12 cellular contexts compared by ENCODE assay signal in the genomic region with DNA sequence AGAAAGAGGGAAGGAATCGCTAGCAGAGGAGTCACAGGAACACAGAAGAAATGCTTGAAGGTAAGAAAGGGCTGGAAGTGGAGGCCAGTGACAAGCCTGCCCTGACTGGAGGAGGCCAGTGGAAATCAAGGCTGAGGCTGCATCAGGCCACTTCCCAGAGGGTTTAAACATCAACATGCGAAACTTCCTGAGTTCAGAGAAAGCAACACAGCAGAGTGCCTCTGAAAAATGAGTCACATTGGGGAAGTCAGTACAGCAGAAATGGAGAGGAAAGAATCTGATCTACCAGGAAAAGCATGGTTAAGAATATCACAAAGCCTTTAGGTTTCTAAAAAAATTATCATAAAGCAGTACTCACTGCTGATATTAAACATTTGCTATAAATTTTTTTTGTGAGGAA. TPM values are rescaled to one million over a fixed set of nuclear protein-coding genes. Genes with fewer than 3 reads are reported as not detected.
DNase-seq lines count a peak whose midpoint lies in the region; ATAC-seq and TF ChIP-seq lines count a peak whose summit lies in the region.
"Had no signal": no experiment of that assay in that cellular context is flagged by ENCODE, and none has a peak within 500 bp of the region (broad histone marks: within the 10 kb centered on the region; RNA-seq: fewer than 3 reads in every experiment).

No MANE protein-coding gene starts in this region.

- peaks cover 0 to 61% (median 19%) of the 10 kb centered on the region in 9 donors for H3K36me3 ChIP-seq in heart right ventricle

- ATAC-seq in natural killer cell treated with Interleukin-12 subunit alpha and Interleukin-12 subunit beta and Interleukin-15 and Interleukin-18, amount 100 ng/mL, for 72 hours: peak; percentile 35 to 43
- ATAC-seq in natural killer cell: no peak
- peak; percentile 41 for ATAC-seq in activated T-helper 17 cell treated with anti-CD3 and anti-CD28 coated beads, Interleukin-2, amount 50 U/mL, for 72 hours (replicated peaks)
- peak in 6 of 8 donors; percentile 51 to 73 (median 54) for ATAC-seq in heart right ventricle
- ATAC-seq in HG03460 (IDR thresholded peaks at IDR 0.05; ENCODE audit: unreplicated experiment): no peak

- H3K9me3 Mint-ChIP-seq in natural killer cell treated with Interleukin-12 subunit alpha and Interleukin-12 subunit beta and Interleukin-15 and Interleukin-18, amount 100 ng/mL, for 72 hours: no peaks in the 10 kb centered on the region
- no peaks in the 10 kb centered on the region for H3K9me3 Mint-ChIP-seq in natural killer cell
- no peaks in the 10 kb centered on the region for H3K9me3 Mint-ChIP-seq in activated T-helper 17 cell treated with anti-CD3 and anti-CD28 coated beads, Interleukin-2, amount 50 U/mL, for 72 hours
- H3K9me3 Mint-ChIP-seq: mesothelial cell of epicardium had no signal

- no peak overlapping the region for H3K4me3 ChIP-seq in heart right ventricle
- H3K4me3 ChIP-seq: SJCRH30, thoracic aorta had no signal

- H3K4me1 Mint-ChIP-seq in natural killer cell treated with Interleukin-12 subunit alpha and Interleukin-12 subunit beta and Interleukin-15 and Interleukin-18, amount 100 ng/mL, for 72 hours (ENCODE audit: low read depth in 2 of 2): peaks cover 44 to 56% of the 10 kb centered on the region in 2 donors
- peaks cover 6 to 11% of the 10 kb centered on the region in 2 donors for H3K4me1 Mint-ChIP-seq in natural killer cell
- H3K4me1 Mint-ChIP-seq in activated T-helper 17 cell treated with anti-CD3 and anti-CD28 coated beads, Interleukin-2, amount 50 U/mL, for 72 hours: peaks cover 22% of the 10 kb centered on the region
- H3K4me1 Mint-ChIP-seq: mesothelial cell of epicardium had no signal

- WGBS in heart right ventricle, 2 donors: 66 to 81% methylated on average over 2 of the region's 2 CpGs

- H3K36me3 Mint-ChIP-seq in natural killer cell treated with Interleukin-12 subunit alpha and Interleukin-12 subunit beta and Interleukin-15 and Interleukin-18, amount 100 ng/mL, for 72 hours: peaks cover 21% of the 10 kb centered on the region
- peaks cover 14% of the 10 kb centered on the region for H3K36me3 Mint-ChIP-seq in natural killer cell
- peaks cover 88% of the 10 kb centered on the region for H3K36me3 Mint-ChIP-seq in activated T-helper 17 cell treated with anti-CD3 and anti-CD28 coated beads, Interleukin-2, amount 50 U/mL, for 72 hours (ENCODE audit: low read depth)

- H3K27me3 ChIP-seq in heart right ventricle: no peaks in the 10 kb centered on the region
- H3K27me3 ChIP-seq: SJCRH30 had no signal

- H3K4me1 ChIP-seq in heart right ventricle: peaks cover 2 to 48% (median 25%) of the 10 kb centered on the region in 9 donors
- H3K4me1 ChIP-seq: SJCRH30 had no signal

- TF ChIP-seq CTCF in natural killer cell (IDR thresholded peaks at IDR 0.05) (no peak), heart right ventricle (IDR thresholded peaks at IDR 0.05) (no peak), GM10266 (IDR thresholded peaks at IDR 0.05; ENCODE audit: control insufficient read depth, insufficient read depth, low read depth, missing control alignments) (no peak)

- intact Hi-C loops in natural killer cell (cut with micrococcal nuclease): no loop called here
- intact Hi-C loops in heart right ventricle (cut with DNase I): no loop called here

- no peak for DNase-seq in natural killer cell treated with Interleukin-12 subunit alpha and Interleukin-12 subunit beta and Interleukin-15 and Interleukin-18, amount 100 ng/mL, for 72 hours (ENCODE audit: low spot score)
- no peak for DNase-seq in natural killer cell
- peak in 1 of 2 donors; percentile 37 for DNase-seq in heart right ventricle
- DNase-seq in DMS79 (lab: John Stamatoyannopoulos, UW): no peak
- DNase-seq in GM10266 (ENCODE audit: extremely low spot score): no peak
- DNase-seq in central memory CD4-positive, alpha-beta T cell: no peak
- DNase-seq: SJCRH30 had no signal

- peak overlapping the region; percentile 70 for H3K4me3 Mint-ChIP-seq in natural killer cell treated with Interleukin-12 subunit alpha and Interleukin-12 subunit beta and Interleukin-15 and Interleukin-18, amount 100 ng/mL, for 72 hours
- H3K4me3 Mint-ChIP-seq in natural killer cell: no peak overlapping the region
- H3K4me3 Mint-ChIP-seq in activated T-helper 17 cell treated with anti-CD3 and anti-CD28 coated beads, Interleukin-2, amount 50 U/mL, for 72 hours: peak overlapping the region; percentile 57
- H3K4me3 Mint-ChIP-seq: mesothelial cell of epicardium had no signal

- no peaks in the 10 kb centered on the region for H3K27me3 Mint-ChIP-seq in natural killer cell treated with Interleukin-12 subunit alpha and Interleukin-12 subunit beta and Interleukin-15 and Interleukin-18, amount 100 ng/mL, for 72 hours
- H3K27me3 Mint-ChIP-seq in natural killer cell (ENCODE audit: low read depth in 2 of 2): no peaks in the 10 kb centered on the region
- H3K27me3 Mint-ChIP-seq in activated T-helper 17 cell treated with anti-CD3 and anti-CD28 coated beads, Interleukin-2, amount 50 U/mL, for 72 hours: no peaks in the 10 kb centered on the region

- peak overlapping the region; percentile 76 to 95 for H3K27ac Mint-ChIP-seq in natural killer cell treated with Interleukin-12 subunit alpha and Interleukin-12 subunit beta and Interleukin-15 and Interleukin-18, amount 100 ng/mL, for 72 hours
- H3K27ac Mint-ChIP-seq in natural killer cell: peak overlapping the region in 1 of 2 donors; percentile 18
- peak overlapping the region; percentile 77 for H3K27ac Mint-ChIP-seq in activated T-helper 17 cell treated with anti-CD3 and anti-CD28 coated beads, Interleukin-2, amount 50 U/mL, for 72 hours
- H3K27ac Mint-ChIP-seq: mesothelial cell of epicardium had no signal

- peak overlapping the region in 5 of 10 donors; percentile 19 to 73 (median 40) for H3K27ac ChIP-seq in heart right ventricle
- H3K27ac ChIP-seq: epithelial cell of prostate, SJCRH30, thoracic aorta had no signal

- H3K9me3 ChIP-seq in heart right ventricle: no peaks in the 10 kb centered on the region
- H3K9me3 ChIP-seq: SJCRH30, thoracic aorta had no signal

RNA-seq across cellular contexts. Expression of gene NAPB, which starts 23.3 kb away (rescaled TPM):
- total RNA-seq in natural killer cell treated with Interleukin-12 subunit alpha and Interleukin-12 subunit beta and Interleukin-15 and Interleukin-18, amount 100 ng/mL, for 72 hours: 10 to 100 TPM; 12.4 to 16.6 TPM
- total RNA-seq in natural killer cell (10 to 100 TPM; 22.8 to 23.9 (median 22.9) TPM), heart right ventricle (1 to 10 TPM; 3.1 to 7.2 (median 6.1) TPM)
- 10 to 100 TPM; 11.5 to 14.3 TPM for total RNA-seq in activated T-helper 17 cell treated with anti-CD3 and anti-CD28 coated beads, Interleukin-2, amount 50 U/mL, for 72 hours
- polyA plus RNA-seq in heart right ventricle: 1 to 10 TPM; 2.1 to 5.8 TPM

RNA-seq across cellular contexts. Expression of gene GZF1, which starts 36.0 kb away (rescaled TPM):
- total RNA-seq in natural killer cell treated with Interleukin-12 subunit alpha and Interleukin-12 subunit beta and Interleukin-15 and Interleukin-18, amount 100 ng/mL, for 72 hours: 10 to 100 TPM; 17.9 to 20.9 TPM
- total RNA-seq in natural killer cell: 10 to 100 TPM; 45.1 to 56.6 (median 45.9) TPM
- total RNA-seq in activated T-helper 17 cell treated with anti-CD3 and anti-CD28 coated beads, Interleukin-2, amount 50 U/mL, for 72 hours: 1 to 10 TPM; 7.5 to 9.6 TPM
- 10 to 100 TPM; 20.6 to 42.7 (median 28.8) TPM for total RNA-seq in heart right ventricle
- 10 to 100 TPM in 1 of 2 donors, 1 to 10 TPM in 1; 8.6 to 10.0 TPM for polyA plus RNA-seq in heart right ventricle

RNA-seq across cellular contexts. Expression of gene CSTL1, which starts 41.5 kb away (rescaled TPM):
- total RNA-seq in natural killer cell treated with Interleukin-12 subunit alpha and Interleukin-12 subunit beta and Interleukin-15 and Interleukin-18, amount 100 ng/mL, for 72 hours: not detected
- total RNA-seq in natural killer cell: not detected
- not detected for total RNA-seq in activated T-helper 17 cell treated with anti-CD3 and anti-CD28 coated beads, Interleukin-2, amount 50 U/mL, for 72 hours
- not detected for total RNA-seq in heart right ventricle
- not detected for polyA plus RNA-seq in heart right ventricle
- total RNA-seq: mesothelial cell of epicardium, SJCRH30, thoracic aorta had no signal

RNA-seq across cellular contexts. Expression of gene NXT1, which starts 47.4 kb away (rescaled TPM):
- 10 to 100 TPM; 32.5 to 57.6 TPM for total RNA-seq in natural killer cell treated with Interleukin-12 subunit alpha and Interleukin-12 subunit beta and Interleukin-15 and Interleukin-18, amount 100 ng/mL, for 72 hours
- total RNA-seq in natural killer cell: 10 to 100 TPM; 47.4 to 61.8 (median 56.3) TPM
- 10 to 100 TPM; 25.0 to 43.7 TPM for total RNA-seq in activated T-helper 17 cell treated with anti-CD3 and anti-CD28 coated beads, Interleukin-2, amount 50 U/mL, for 72 hours
- total RNA-seq in heart right ventricle: 10 to 100 TPM in 2 of 10 donors, 1 to 10 TPM in 8; 4.5 to 12.9 (median 6.5) TPM
- polyA plus RNA-seq in heart right ventricle: 10 to 100 TPM in 1 of 2 donors, 1 to 10 TPM in 1; 6.6 to 21.3 TPM

RNA-seq across cellular contexts. Expression of gene CST11, which starts 54.7 kb away (rescaled TPM):
- total RNA-seq in natural killer cell treated with Interleukin-12 subunit alpha and Interleukin-12 subunit beta and Interleukin-15 and Interleukin-18, amount 100 ng/mL, for 72 hours: not detected
- total RNA-seq in natural killer cell (not detected), heart right ventricle (not detected)
- not detected for total RNA-seq in activated T-helper 17 cell treated with anti-CD3 and anti-CD28 coated beads, Interleukin-2, amount 50 U/mL, for 72 hours
- polyA plus RNA-seq in heart right ventricle: not detected
- total RNA-seq: mesothelial cell of epicardium, SJCRH30, thoracic aorta had no signal

Comparison
In these comparisons a context has a peak if more than half of its experiments do, and no peak if none do; other contexts are left out.
1. ATAC-seq: peak in natural killer cell treated with Interleukin-12 subunit alpha and Interleukin-12 subunit beta and Interleukin-15 and Interleukin-18, amount 100 ng/mL, for 72 hours (2 of 2), activated T-helper 17 cell treated with anti-CD3 and anti-CD28 coated beads, Interleukin-2, amount 50 U/mL, for 72 hours (single experiment) and heart right ventricle (6 of 8); none in natural killer cell (0 of 3) and HG03460 (single experiment).